ENCODE assay signal across 9 cellular contexts in genomic region chr19:29872224-29872731, GRCh38.
DNase-seq lines count a peak whose midpoint lies in the region; ATAC-seq and TF ChIP-seq lines count a peak whose summit lies in the region.
"Had no signal": no experiment of that assay in that cellular context is flagged by ENCODE, and none has a peak within 500 bp of the region (broad histone marks: within the 10 kb centered on the region; RNA-seq: fewer than 3 reads in every experiment).

No MANE protein-coding gene starts in this region.

- ATAC-seq in natural killer cell = peak in 1 of 3 donors; percentile 44

- no peak overlapping the region for H3K27ac Mint-ChIP-seq in natural killer cell

- H3K4me3 Mint-ChIP-seq in natural killer cell = peak overlapping the region; percentile 35

- peak; percentile 62 for DNase-seq in GM03348 (ENCODE audit: low spot score)
- peak; percentile 49 for DNase-seq in HuH-7.5 (ENCODE audit: low spot score)
- peak; percentile 69 for DNase-seq in cerebellum (ENCODE audit: low spot score)
- DNase-seq in natural killer cell = no peak
- no peak for DNase-seq in SKM-1 treated with dmso at 0.1 percent for 144 hours (lab: John Stamatoyannopoulos, UW; ENCODE audit: unreplicated experiment)
- DNase-seq in putamen (ENCODE audit: low spot score) = no peak
- DNase-seq in kidney glomerular epithelial cell (lab: John Stamatoyannopoulos, UW) = no peak
- no peak for DNase-seq in D341Med (ENCODE audit: low spot score)
- DNase-seq: NCI-H1436 treated with DMSO at 0.1 percent for 48 hours had no signal

- H3K27me3 Mint-ChIP-seq in natural killer cell (ENCODE audit: low read depth in 2 of 2) = peaks cover 30 to 39% of the 10 kb centered on the region in 2 donors

- peaks cover 0 to 6% of the 10 kb centered on the region in 2 donors for H3K4me1 Mint-ChIP-seq in natural killer cell

- no peak for TF ChIP-seq CTCF in natural killer cell (IDR thresholded peaks at IDR 0.05)

- no peaks in the 10 kb centered on the region for H3K9me3 Mint-ChIP-seq in natural killer cell

- H3K36me3 Mint-ChIP-seq in natural killer cell = no peaks in the 10 kb centered on the region

- intact Hi-C loops in natural killer cell (cut with micrococcal nuclease) = loop anchor here (10.0 kb wide), 1 partner anchor 257 kb away; no protein-coding TSS in a partner anchor

Comparison
In these comparisons a context has a peak if more than half of its experiments do, and no peak if none do; other contexts are left out.
1. DNase-seq: peak in GM03348 (single experiment), HuH-7.5 (single experiment) and cerebellum (single experiment); none in natural killer cell (single experiment), SKM-1 treated with dmso at 0.1 percent for 144 hours (single experiment), putamen (single experiment), kidney glomerular epithelial cell (single experiment) and D341Med (single experiment).